In the genomic region with DNA sequence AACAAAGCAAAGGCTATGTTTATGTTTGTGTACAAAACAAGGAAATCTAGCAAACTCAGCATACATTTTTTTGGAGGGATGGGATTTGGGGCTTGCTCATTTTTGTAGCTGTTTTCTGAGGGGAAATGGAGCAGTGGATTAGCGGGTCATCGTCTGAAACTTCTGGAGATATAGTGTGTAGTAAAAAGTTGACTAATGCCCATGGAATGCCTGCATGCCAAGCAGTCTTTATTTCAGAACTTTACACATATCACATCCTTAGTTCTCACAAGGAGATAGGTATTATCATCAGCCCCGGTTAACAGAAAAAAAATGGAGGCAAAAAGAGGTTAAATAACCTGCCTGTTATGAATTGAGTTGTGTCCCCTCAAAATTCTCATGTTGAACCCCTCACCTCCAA, we compare ENCODE assay signal across 1 cellular context.
TF ChIP-seq lines count a peak whose summit lies in the region.

No MANE protein-coding gene starts in this region.

TF ChIP-seq in GM23338, 12 proteins besides CTCF, POLR2A, EP300 and RAD21 (continued from another document):
- TF ChIP-seq, protein P1, sequence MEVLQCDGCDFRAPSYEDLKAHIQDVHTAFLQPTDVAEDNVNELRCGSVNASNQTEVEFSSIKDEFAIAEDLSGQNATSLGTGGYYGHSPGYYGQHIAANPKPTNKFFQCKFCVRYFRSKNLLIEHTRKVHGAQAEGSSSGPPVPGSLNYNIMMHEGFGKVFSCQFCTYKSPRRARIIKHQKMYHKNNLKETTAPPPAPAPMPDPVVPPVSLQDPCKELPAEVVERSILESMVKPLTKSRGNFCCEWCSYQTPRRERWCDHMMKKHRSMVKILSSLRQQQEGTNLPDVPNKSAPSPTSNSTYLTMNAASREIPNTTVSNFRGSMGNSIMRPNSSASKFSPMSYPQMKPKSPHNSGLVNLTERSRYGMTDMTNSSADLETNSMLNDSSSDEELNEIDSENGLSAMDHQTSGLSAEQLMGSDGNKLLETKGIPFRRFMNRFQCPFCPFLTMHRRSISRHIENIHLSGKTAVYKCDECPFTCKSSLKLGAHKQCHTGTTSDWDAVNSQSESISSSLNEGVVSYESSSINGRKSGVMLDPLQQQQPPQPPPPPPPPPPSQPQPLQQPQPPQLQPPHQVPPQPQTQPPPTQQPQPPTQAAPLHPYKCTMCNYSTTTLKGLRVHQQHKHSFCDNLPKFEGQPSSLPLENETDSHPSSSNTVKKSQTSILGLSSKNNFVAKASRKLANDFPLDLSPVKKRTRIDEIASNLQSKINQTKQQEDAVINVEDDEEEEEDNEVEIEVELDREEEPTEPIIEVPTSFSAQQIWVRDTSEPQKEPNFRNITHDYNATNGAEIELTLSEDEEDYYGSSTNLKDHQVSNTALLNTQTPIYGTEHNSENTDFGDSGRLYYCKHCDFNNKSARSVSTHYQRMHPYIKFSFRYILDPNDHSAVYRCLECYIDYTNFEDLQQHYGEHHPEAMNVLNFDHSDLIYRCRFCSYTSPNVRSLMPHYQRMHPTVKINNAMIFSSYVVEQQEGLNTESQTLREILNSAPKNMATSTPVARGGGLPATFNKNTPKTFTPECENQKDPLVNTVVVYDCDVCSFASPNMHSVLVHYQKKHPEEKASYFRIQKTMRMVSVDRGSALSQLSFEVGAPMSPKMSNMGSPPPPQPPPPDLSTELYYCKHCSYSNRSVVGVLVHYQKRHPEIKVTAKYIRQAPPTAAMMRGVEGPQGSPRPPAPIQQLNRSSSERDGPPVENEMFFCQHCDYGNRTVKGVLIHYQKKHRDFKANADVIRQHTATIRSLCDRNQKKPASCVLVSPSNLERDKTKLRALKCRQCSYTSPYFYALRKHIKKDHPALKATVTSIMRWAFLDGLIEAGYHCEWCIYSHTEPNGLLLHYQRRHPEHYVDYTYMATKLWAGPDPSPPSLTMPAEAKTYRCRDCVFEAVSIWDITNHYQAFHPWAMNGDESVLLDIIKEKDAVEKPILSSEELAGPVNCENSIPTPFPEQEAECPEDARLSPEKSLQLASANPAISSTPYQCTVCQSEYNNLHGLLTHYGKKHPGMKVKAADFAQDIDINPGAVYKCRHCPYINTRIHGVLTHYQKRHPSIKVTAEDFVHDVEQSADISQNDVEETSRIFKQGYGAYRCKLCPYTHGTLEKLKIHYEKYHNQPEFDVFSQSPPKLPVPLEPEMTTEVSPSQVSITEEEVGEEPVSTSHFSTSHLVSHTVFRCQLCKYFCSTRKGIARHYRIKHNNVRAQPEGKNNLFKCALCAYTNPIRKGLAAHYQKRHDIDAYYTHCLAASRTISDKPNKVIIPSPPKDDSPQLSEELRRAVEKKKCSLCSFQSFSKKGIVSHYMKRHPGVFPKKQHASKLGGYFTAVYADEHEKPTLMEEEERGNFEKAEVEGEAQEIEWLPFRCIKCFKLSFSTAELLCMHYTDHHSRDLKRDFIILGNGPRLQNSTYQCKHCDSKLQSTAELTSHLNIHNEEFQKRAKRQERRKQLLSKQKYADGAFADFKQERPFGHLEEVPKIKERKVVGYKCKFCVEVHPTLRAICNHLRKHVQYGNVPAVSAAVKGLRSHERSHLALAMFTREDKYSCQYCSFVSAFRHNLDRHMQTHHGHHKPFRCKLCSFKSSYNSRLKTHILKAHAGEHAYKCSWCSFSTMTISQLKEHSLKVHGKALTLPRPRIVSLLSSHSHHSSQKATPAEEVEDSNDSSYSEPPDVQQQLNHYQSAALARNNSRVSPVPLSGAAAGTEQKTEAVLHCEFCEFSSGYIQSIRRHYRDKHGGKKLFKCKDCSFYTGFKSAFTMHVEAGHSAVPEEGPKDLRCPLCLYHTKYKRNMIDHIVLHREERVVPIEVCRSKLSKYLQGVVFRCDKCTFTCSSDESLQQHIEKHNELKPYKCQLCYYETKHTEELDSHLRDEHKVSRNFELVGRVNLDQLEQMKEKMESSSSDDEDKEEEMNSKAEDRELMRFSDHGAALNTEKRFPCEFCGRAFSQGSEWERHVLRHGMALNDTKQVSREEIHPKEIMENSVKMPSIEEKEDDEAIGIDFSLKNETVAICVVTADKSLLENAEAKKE (CRISPR knock-in tag; IDR thresholded peaks at IDR 0.05) = no peak
- TF ChIP-seq POLR2AphosphoS5 (IDR thresholded peaks at IDR 0.05; ENCODE audit: low read depth) = no peak
- TF ChIP-seq EZH2 (IDR thresholded peaks at IDR 0.05; ENCODE audit: low read depth, unreplicated experiment) = no peak
- TF ChIP-seq, protein P2, sequence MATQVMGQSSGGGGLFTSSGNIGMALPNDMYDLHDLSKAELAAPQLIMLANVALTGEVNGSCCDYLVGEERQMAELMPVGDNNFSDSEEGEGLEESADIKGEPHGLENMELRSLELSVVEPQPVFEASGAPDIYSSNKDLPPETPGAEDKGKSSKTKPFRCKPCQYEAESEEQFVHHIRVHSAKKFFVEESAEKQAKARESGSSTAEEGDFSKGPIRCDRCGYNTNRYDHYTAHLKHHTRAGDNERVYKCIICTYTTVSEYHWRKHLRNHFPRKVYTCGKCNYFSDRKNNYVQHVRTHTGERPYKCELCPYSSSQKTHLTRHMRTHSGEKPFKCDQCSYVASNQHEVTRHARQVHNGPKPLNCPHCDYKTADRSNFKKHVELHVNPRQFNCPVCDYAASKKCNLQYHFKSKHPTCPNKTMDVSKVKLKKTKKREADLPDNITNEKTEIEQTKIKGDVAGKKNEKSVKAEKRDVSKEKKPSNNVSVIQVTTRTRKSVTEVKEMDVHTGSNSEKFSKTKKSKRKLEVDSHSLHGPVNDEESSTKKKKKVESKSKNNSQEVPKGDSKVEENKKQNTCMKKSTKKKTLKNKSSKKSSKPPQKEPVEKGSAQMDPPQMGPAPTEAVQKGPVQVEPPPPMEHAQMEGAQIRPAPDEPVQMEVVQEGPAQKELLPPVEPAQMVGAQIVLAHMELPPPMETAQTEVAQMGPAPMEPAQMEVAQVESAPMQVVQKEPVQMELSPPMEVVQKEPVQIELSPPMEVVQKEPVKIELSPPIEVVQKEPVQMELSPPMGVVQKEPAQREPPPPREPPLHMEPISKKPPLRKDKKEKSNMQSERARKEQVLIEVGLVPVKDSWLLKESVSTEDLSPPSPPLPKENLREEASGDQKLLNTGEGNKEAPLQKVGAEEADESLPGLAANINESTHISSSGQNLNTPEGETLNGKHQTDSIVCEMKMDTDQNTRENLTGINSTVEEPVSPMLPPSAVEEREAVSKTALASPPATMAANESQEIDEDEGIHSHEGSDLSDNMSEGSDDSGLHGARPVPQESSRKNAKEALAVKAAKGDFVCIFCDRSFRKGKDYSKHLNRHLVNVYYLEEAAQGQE (IDR thresholded peaks at IDR 0.05; ENCODE audit: unreplicated experiment) = no peak
TF ChIP-seq in GM23338: peak in this region for 0.
